ENCODE assay signal across 8 cellular contexts in the genomic region with DNA sequence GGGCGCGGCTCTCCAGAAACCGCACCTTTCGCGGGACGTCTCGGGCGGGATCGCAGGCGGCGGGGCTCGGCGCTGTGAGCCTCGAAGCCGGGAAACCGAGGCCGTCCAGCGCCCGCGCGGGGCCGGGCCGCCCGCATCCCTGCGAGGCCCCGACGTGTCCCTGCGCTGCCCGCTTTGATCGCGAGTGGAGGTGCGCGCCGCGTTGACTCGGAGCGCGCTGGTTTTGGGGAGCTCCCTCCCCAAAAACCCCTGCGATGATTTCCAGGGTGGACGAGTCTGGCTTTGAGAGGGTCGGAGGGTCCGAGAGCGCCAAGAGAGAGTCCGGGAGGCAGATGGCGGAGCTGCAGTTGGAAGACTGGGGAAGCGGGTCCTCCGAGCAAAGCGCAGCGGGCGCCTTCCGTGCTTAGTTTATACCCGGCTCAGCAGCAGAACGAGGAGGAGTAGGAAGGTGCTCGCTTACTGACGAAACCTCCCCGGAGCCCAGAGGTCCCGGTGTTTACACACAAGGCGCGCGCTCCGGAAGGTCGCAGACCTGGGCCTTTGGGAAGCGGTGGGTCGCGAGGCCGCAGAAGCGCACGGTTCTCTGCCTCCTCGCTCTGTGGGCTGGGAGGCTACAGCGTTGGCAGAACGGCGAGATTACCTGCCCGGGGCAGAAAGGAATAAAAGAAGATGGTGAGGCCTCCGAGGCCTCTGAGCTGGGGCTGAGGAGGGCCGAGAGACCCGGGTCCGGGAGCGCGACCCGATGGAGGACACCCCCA. TPM values are rescaled to one million over a fixed set of nuclear protein-coding genes. Genes with fewer than 3 reads are reported as not detected.
DNase-seq lines count a peak whose midpoint lies in the region; ATAC-seq and TF ChIP-seq lines count a peak whose summit lies in the region.

No MANE protein-coding gene starts in this region.

- H3K36me3 Mint-ChIP-seq in endothelial cell (ENCODE audit: low read depth, unreplicated experiment) (no peaks in the 10 kb centered on the region), nephron progenitor cell (ENCODE audit: low read depth) (no peaks in the 10 kb centered on the region)

- H3K27me3 Mint-ChIP-seq in endothelial cell (ENCODE audit: unreplicated experiment) (peaks cover 12% of the 10 kb centered on the region), nephron progenitor cell (ENCODE audit: low read depth, poor library complexity) (peaks cover 90% of the 10 kb centered on the region)

- peak overlapping the region; percentile 47 for H3K4me3 ChIP-seq in AG09309 (ENCODE audit: control insufficient read depth, low read depth, low read length)

- H3K27ac Mint-ChIP-seq in endothelial cell (ENCODE audit: unreplicated experiment) (peak overlapping the region; percentile 9), nephron progenitor cell (no peak overlapping the region)

- H3K9me3 Mint-ChIP-seq in endothelial cell (ENCODE audit: unreplicated experiment) (no peaks in the 10 kb centered on the region), nephron progenitor cell (no peaks in the 10 kb centered on the region)

- H3K4me1 Mint-ChIP-seq in endothelial cell (ENCODE audit: unreplicated experiment): peaks cover 13% of the 10 kb centered on the region
- H3K4me1 Mint-ChIP-seq in nephron progenitor cell: peaks cover 19% of the 10 kb centered on the region

- no peak for DNase-seq in AG09309 (ENCODE audit: low read depth)
- DNase-seq in M059J (ENCODE audit: low read depth): peak; percentile 44
- peak; percentile 30 for DNase-seq in endothelial cell (ENCODE audit: low spot score)
- DNase-seq in nephron progenitor cell: peak; percentile 37
- no peak for DNase-seq in NCI-H748 treated with DMSO at 0.1 percent for 48 hours (lab: John Stamatoyannopoulos, UW)
- DNase-seq in stimulated activated CD4-positive, alpha-beta T cell treated with anti-CD3 and anti-CD28 coated beads, Interleukin-4, amount 100 ng/mL, for 1 hour: no peak

- TF ChIP-seq CTCF in AG09309 (IDR thresholded peaks at IDR 0.05; ENCODE audit: control insufficient read depth, insufficient read depth, low read depth, low read length, missing control alignments) (no peak), endothelial cell (IDR thresholded peaks at IDR 0.05; ENCODE audit: unreplicated experiment) (no peak), nephron progenitor cell (IDR thresholded peaks at IDR 0.05) (no peak)

- ATAC-seq in GM18511 (IDR thresholded peaks at IDR 0.05; ENCODE audit: unreplicated experiment) (no peak), GM18502 (IDR thresholded peaks at IDR 0.05; ENCODE audit: poor library complexity, unreplicated experiment) (no peak)

- H3K4me3 Mint-ChIP-seq in endothelial cell (ENCODE audit: unreplicated experiment): peak overlapping the region; percentile 87
- peak overlapping the region; percentile 83 for H3K4me3 Mint-ChIP-seq in nephron progenitor cell

RNA-seq across cellular contexts. Expression of a gene that starts 0.7 kb away (rescaled TPM):
- total RNA-seq in M059J (2014; rRNA removed; shearing (Covaris generic)): 343 and 350 TPM in 2 replicates
- 13.9 TPM for total RNA-seq in endothelial cell (ENCODE audit: unreplicated experiment)

RNA-seq across cellular contexts. Expression of a gene that starts 38.8 kb away (rescaled TPM):
- total RNA-seq in M059J (2014; rRNA removed; shearing (Covaris generic)): 0.20 and 1.7 TPM in 2 replicates
- total RNA-seq in endothelial cell (ENCODE audit: unreplicated experiment): 4.8 TPM

Comparison
In these comparisons a context has a peak if more than half of its experiments do, and no peak if none do; other contexts are left out.
1. DNase-seq: peak in M059J (single experiment), endothelial cell (single experiment) and nephron progenitor cell (single experiment); none in AG09309 (single experiment), NCI-H748 treated with DMSO at 0.1 percent for 48 hours (single experiment) and stimulated activated CD4-positive, alpha-beta T cell treated with anti-CD3 and anti-CD28 coated beads, Interleukin-4, amount 100 ng/mL, for 1 hour (single experiment).
2. RNA of a gene that starts 0.7 kb away (total RNA-seq): 343 to 350 TPM in M059J; 13.9 TPM in endothelial cell (single experiment); every median in the first group is over 10 times any median in the second.